1 cellular context compared by ENCODE assay signal in the genomic region with DNA sequence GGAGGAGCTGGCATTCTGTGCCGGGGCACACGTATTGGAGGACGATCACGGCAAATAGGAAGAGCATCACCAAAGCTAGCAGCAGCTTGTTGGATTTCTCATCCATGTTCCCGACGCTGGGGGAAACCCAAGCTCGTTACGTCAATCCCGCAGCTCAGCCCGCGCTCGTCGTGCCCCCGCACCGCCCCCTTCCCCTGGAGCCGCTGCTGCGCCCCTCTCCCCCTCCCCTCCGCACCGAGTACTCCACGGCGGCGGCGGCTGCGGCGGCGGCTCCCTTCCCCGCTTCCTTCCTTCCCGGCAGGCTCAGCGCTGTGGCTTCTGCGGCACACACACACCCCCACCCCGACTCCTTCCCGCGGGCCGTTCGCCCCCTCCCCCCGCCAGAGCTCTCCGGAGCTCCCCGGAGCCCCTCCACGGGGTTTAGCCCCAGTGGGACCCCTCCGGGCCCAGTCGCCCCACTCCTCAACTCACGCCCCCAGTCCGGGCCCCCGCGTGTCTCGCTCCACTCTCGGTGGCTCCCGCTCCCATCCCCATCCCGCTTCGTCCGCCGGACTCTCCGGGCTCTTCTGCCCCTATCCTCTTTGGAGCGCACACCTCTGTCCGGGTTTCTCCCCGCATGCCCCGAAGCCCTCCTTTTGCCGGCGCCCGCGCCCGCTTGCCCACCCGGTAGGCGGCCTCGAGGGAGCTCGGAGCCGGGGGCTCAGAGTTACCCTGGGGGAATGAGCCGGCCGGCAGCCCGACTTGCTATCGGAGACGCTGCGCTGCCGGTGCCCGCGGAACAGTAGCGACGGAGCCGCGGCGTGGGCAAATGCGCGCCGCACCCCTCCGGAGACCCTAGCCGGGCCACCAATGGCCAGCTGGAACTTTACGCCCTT.
TF ChIP-seq lines count a peak whose summit lies in the region.

No MANE protein-coding gene starts in this region.

TF ChIP-seq in HEK293, 187 proteins besides CTCF, POLR2A, EP300 and RAD21 (continued from another document and continues in another):
- TF ChIP-seq HIC1 (tag by site-specific recombination; IDR thresholded peaks at IDR 0.05) (no peak), ZNF274 (IDR thresholded peaks at IDR 0.05; ENCODE audit: low read length) (no peak), ZNF274 (tag by site-specific recombination; IDR thresholded peaks at IDR 0.05; ENCODE audit: borderline replicate concordance) (no peak), ZNF843 (tag by site-specific recombination; IDR thresholded peaks at IDR 0.05) (no peak), ZBTB11 (tag by site-specific recombination; conservative IDR thresholded peaks at IDR 0.05; ENCODE audit: low read depth) (peak; percentile 14; the same call in 1 of the 2 replicates), ZNF16 (tag by site-specific recombination; IDR thresholded peaks at IDR 0.05; ENCODE audit: low read depth) (no peak), OVOL3 (tag by site-specific recombination; IDR thresholded peaks at IDR 0.05) (no peak), ZNF184 (tag by site-specific recombination; IDR thresholded peaks at IDR 0.05) (no peak), IKZF3 (tag by site-specific recombination; IDR thresholded peaks at IDR 0.05) (no peak), ZNF776 (tag by site-specific recombination; IDR thresholded peaks at IDR 0.05; ENCODE audit: borderline replicate concordance) (no peak), ZNF391 (tag by site-specific recombination; IDR thresholded peaks at IDR 0.05; ENCODE audit: borderline replicate concordance, low read depth) (no peak), ZSCAN4 (tag by site-specific recombination; IDR thresholded peaks at IDR 0.05) (no peak), ZNF610 (tag by site-specific recombination; IDR thresholded peaks at IDR 0.05; ENCODE audit: borderline replicate concordance) (no peak), ZNF341 (tag by site-specific recombination; IDR thresholded peaks at IDR 0.05; ENCODE audit: low read depth) (peak; percentile 90; the same call in 1 of the 2 replicates), ZNF175 (tag by site-specific recombination; IDR thresholded peaks at IDR 0.05) (no peak), ZNF354C (tag by site-specific recombination; IDR thresholded peaks at IDR 0.05; ENCODE audit: borderline replicate concordance, low read depth) (no peak), ZNF837 (tag by site-specific recombination; IDR thresholded peaks at IDR 0.05) (no peak), ZNF510 (tag by site-specific recombination; IDR thresholded peaks at IDR 0.05; ENCODE audit: insufficient replicate concordance) (no peak), KLF10 (tag by site-specific recombination; IDR thresholded peaks at IDR 0.05) (peak; percentile 82; the same call in 1 of the 2 replicates), ZNF248 (tag by site-specific recombination; IDR thresholded peaks at IDR 0.05) (no peak), ZNF560 (tag by site-specific recombination; IDR thresholded peaks at IDR 0.05; ENCODE audit: borderline replicate concordance) (no peak), ZBTB20 (tag by site-specific recombination; IDR thresholded peaks at IDR 0.05) (peak; percentile 99), ZBTB1 (tag by site-specific recombination; IDR thresholded peaks at IDR 0.05) (no peak), SCRT2 (tag by site-specific recombination; IDR thresholded peaks at IDR 0.05) (no peak), ZNF324 (tag by site-specific recombination; IDR thresholded peaks at IDR 0.05) (no peak), ZFP41 (tag by site-specific recombination; IDR thresholded peaks at IDR 0.05; ENCODE audit: borderline replicate concordance) (no peak), ZNF155 (tag by site-specific recombination; IDR thresholded peaks at IDR 0.05) (no peak)
- TF ChIP-seq, protein P1, sequence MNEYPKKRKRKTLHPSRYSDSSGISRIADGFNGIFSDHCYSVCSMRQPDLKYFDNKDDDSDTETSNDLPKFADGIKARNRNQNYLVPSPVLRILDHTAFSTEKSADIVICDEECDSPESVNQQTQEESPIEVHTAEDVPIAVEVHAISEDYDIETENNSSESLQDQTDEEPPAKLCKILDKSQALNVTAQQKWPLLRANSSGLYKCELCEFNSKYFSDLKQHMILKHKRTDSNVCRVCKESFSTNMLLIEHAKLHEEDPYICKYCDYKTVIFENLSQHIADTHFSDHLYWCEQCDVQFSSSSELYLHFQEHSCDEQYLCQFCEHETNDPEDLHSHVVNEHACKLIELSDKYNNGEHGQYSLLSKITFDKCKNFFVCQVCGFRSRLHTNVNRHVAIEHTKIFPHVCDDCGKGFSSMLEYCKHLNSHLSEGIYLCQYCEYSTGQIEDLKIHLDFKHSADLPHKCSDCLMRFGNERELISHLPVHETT (tag by site-specific recombination; IDR thresholded peaks at IDR 0.05) = no peak
- TF ChIP-seq, protein P2, sequence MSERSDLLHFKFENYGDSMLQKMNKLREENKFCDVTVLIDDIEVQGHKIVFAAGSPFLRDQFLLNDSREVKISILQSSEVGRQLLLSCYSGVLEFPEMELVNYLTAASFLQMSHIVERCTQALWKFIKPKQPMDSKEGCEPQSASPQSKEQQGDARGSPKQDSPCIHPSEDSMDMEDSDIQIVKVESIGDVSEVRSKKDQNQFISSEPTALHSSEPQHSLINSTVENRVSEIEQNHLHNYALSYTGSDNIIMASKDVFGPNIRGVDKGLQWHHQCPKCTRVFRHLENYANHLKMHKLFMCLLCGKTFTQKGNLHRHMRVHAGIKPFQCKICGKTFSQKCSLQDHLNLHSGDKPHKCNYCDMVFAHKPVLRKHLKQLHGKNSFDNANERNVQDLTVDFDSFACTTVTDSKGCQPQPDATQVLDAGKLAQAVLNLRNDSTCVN (tag by site-specific recombination; optimal IDR thresholded peaks at IDR 0.05) = no peak
- TF ChIP-seq, protein P3, sequence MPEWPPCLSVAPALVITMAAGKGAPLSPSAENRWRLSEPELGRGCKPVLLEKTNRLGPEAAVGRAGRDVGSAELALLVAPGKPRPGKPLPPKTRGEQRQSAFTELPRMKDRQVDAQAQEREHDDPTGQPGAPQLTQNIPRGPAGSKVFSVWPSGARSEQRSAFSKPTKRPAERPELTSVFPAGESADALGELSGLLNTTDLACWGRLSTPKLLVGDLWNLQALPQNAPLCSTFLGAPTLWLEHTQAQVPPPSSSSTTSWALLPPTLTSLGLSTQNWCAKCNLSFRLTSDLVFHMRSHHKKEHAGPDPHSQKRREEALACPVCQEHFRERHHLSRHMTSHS (tag by site-specific recombination; IDR thresholded peaks at IDR 0.05) = no peak
- TF ChIP-seq, protein P4, sequence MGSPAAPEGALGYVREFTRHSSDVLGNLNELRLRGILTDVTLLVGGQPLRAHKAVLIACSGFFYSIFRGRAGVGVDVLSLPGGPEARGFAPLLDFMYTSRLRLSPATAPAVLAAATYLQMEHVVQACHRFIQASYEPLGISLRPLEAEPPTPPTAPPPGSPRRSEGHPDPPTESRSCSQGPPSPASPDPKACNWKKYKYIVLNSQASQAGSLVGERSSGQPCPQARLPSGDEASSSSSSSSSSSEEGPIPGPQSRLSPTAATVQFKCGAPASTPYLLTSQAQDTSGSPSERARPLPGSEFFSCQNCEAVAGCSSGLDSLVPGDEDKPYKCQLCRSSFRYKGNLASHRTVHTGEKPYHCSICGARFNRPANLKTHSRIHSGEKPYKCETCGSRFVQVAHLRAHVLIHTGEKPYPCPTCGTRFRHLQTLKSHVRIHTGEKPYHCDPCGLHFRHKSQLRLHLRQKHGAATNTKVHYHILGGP (tag by site-specific recombination; IDR thresholded peaks at IDR 0.05) = no peak
- TF ChIP-seq, protein P5, sequence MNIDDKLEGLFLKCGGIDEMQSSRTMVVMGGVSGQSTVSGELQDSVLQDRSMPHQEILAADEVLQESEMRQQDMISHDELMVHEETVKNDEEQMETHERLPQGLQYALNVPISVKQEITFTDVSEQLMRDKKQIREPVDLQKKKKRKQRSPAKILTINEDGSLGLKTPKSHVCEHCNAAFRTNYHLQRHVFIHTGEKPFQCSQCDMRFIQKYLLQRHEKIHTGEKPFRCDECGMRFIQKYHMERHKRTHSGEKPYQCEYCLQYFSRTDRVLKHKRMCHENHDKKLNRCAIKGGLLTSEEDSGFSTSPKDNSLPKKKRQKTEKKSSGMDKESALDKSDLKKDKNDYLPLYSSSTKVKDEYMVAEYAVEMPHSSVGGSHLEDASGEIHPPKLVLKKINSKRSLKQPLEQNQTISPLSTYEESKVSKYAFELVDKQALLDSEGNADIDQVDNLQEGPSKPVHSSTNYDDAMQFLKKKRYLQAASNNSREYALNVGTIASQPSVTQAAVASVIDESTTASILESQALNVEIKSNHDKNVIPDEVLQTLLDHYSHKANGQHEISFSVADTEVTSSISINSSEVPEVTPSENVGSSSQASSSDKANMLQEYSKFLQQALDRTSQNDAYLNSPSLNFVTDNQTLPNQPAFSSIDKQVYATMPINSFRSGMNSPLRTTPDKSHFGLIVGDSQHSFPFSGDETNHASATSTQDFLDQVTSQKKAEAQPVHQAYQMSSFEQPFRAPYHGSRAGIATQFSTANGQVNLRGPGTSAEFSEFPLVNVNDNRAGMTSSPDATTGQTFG (tag by site-specific recombination; IDR thresholded peaks at IDR 0.05; ENCODE audit: borderline replicate concordance) = no peak
- TF ChIP-seq, protein P6, sequence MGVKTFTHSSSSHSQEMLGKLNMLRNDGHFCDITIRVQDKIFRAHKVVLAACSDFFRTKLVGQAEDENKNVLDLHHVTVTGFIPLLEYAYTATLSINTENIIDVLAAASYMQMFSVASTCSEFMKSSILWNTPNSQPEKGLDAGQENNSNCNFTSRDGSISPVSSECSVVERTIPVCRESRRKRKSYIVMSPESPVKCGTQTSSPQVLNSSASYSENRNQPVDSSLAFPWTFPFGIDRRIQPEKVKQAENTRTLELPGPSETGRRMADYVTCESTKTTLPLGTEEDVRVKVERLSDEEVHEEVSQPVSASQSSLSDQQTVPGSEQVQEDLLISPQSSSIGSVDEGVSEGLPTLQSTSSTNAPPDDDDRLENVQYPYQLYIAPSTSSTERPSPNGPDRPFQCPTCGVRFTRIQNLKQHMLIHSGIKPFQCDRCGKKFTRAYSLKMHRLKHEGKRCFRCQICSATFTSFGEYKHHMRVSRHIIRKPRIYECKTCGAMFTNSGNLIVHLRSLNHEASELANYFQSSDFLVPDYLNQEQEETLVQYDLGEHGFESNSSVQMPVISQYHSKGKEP (tag by site-specific recombination; IDR thresholded peaks at IDR 0.05) = no peak
- TF ChIP-seq, protein P7, sequence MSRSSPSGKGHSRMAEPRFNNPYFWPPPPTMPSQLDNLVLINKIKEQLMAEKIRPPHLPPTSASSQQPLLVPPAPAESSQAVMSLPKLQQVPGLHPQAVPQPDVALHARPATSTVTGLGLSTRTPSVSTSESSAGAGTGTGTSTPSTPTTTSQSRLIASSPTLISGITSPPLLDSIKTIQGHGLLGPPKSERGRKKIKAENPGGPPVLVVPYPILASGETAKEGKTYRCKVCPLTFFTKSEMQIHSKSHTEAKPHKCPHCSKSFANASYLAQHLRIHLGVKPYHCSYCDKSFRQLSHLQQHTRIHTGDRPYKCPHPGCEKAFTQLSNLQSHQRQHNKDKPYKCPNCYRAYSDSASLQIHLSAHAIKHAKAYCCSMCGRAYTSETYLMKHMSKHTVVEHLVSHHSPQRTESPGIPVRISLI (tag by site-specific recombination; IDR thresholded peaks at IDR 0.05) = no peak
- TF ChIP-seq, protein P8, sequence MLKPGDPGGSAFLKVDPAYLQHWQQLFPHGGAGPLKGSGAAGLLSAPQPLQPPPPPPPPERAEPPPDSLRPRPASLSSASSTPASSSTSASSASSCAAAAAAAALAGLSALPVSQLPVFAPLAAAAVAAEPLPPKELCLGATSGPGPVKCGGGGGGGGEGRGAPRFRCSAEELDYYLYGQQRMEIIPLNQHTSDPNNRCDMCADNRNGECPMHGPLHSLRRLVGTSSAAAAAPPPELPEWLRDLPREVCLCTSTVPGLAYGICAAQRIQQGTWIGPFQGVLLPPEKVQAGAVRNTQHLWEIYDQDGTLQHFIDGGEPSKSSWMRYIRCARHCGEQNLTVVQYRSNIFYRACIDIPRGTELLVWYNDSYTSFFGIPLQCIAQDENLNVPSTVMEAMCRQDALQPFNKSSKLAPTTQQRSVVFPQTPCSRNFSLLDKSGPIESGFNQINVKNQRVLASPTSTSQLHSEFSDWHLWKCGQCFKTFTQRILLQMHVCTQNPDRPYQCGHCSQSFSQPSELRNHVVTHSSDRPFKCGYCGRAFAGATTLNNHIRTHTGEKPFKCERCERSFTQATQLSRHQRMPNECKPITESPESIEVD (tag by site-specific recombination; IDR thresholded peaks at IDR 0.05) = no peak
